ENCODE assay signal across 8 cellular contexts in the genomic region with DNA sequence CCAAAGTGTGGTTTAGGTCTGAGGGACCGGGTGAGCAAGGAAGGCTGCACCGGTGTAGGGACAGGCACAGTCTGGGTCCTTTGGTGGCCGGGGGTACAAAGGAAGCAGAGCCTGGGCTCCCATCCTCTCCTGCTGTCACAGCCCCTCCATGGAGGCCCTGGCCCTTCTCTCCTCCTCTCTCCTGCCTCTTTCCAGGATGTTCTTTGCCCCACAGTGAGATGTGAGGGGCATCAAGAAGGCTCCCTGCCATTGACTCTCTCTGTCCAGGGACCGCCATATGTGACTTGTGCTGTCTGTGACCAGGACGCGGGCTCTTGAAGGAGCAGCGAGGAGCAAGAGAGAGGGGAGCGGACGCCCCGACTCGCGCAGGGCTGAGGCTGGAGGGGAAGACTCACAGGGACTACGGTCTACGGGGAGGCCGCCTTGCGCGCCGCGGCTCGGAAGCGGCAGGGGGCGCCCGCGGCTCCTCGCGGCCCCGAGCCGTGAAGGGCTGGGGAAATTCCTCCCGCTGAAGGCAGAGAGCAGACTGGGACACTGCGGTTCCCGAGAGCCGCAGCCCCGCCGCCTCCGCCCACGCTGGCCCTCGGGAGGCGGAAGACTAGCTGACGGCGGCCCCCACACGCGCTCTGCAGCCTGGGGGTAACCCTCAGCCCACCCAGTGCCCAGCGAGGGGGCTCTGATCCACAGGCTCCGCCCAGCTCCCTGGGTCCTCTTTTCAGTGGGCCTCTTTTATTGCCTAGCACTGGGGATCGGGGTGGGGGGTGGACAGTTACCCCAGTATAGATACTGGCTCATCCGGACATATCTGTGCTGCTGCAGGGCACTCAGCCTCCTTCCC. TPM values are rescaled to one million over a fixed set of nuclear protein-coding genes. Genes with fewer than 3 reads are reported as not detected.
DNase-seq lines count a peak whose midpoint lies in the region; ATAC-seq lines count a peak whose summit lies in the region.

No MANE protein-coding gene starts in this region.

- no peaks in the 10 kb centered on the region for H3K79me1 ChIP-seq in neuronal stem cell (ENCODE audit: low read depth, low read length)

- peak; percentile 98 for ATAC-seq in GM21619 (IDR thresholded peaks at IDR 0.05; ENCODE audit: unreplicated experiment)

- peak overlapping the region; percentile 4 for H2BK120ac ChIP-seq in neuronal stem cell (ENCODE audit: low read depth, low read length)

- H3K4me3 Mint-ChIP-seq in IgD-negative memory B cell = peak overlapping the region in 3 of 4 donors; percentile 39 to 54 (median 51)

- DNase-seq in DMS79 (lab: John Stamatoyannopoulos, UW) (peak; percentile 40), RKO (ENCODE audit: low spot score) (peak; percentile 82), foreskin melanocyte (peak; percentile 72), neuronal stem cell (ENCODE audit: low spot score) (peak; percentile 68)
- DNase-seq in activated effector memory CD4-positive, alpha-beta T cell treated with Interleukin-2 at 50 U/mL for 16 hours = peak; percentile 66

- H3K27me3 Mint-ChIP-seq in IgD-negative memory B cell = peaks cover 8% of the 10 kb centered on the region

- peak overlapping the region; percentile 8 for H3K23ac ChIP-seq in neuronal stem cell (ENCODE audit: low read depth, low read length, poor library complexity)

- peak overlapping the region in 1 of 3 donors; percentile 18 for H3K27ac Mint-ChIP-seq in IgD-negative memory B cell

- H2BK12ac ChIP-seq in neuronal stem cell (ENCODE audit: low read length) = no peak overlapping the region

- H3K27ac ChIP-seq in neuronal stem cell (replicated peaks; ENCODE audit: low read length) (no peak overlapping the region), subcutaneous abdominal adipose tissue (ENCODE audit: low read depth, low read length) (no peak overlapping the region)

- peak overlapping the region; percentile 98 for H3K18ac ChIP-seq in neuronal stem cell (ENCODE audit: low read length)

- no peak overlapping the region for H4K91ac ChIP-seq in neuronal stem cell (ENCODE audit: low read depth, low read length, poor library complexity)

- H2AK5ac ChIP-seq in neuronal stem cell (ENCODE audit: low read depth, low read length) = no peak overlapping the region

- H3K36me3 ChIP-seq in neuronal stem cell (replicated peaks in 1 of 2; ENCODE audit: control insufficient read depth in 2 of 2, insufficient read depth in 2 of 2, low read length in 2 of 2) (no peaks in the 10 kb centered on the region), subcutaneous abdominal adipose tissue (ENCODE audit: control insufficient read depth in 5 of 5, insufficient read depth in 5 of 5, low read length in 5 of 5) (no peaks in the 10 kb centered on the region)

- WGBS in neuronal stem cell (ENCODE audit: extremely low coverage in 2 of 2, insufficient read length in 2 of 2, insufficient replicate concordance in 1 of 2), 2 donors = no CpG with 5 or more reads among the region's 46 CpGs

- peak overlapping the region; percentile 84 for H2BK15ac ChIP-seq in neuronal stem cell (ENCODE audit: low read length)

- H3K27me3 ChIP-seq in neuronal stem cell (ENCODE audit: control insufficient read depth in 3 of 3, insufficient read depth in 3 of 3, low read depth in 1 of 3, low read length in 3 of 3) = peaks cover 0 to 9% (median 0%) of the 10 kb centered on the region in 3 experiments
- H3K27me3 ChIP-seq in subcutaneous abdominal adipose tissue (ENCODE audit: control insufficient read depth in 5 of 5, insufficient read depth in 4 of 5, low read length in 5 of 5) = no peaks in the 10 kb centered on the region

- peak overlapping the region; percentile 59 for H3K4me2 ChIP-seq in neuronal stem cell (ENCODE audit: insufficient read depth, low read length, poor library complexity, severe bottlenecking)

- peaks cover 0 to 5% of the 10 kb centered on the region in 2 donors for H3K4me1 ChIP-seq in neuronal stem cell (ENCODE audit: control insufficient read depth in 2 of 2, insufficient read depth in 1 of 2, low read depth in 1 of 2, low read length in 2 of 2)
- H3K4me1 ChIP-seq in subcutaneous abdominal adipose tissue (ENCODE audit: control insufficient read depth in 5 of 5, insufficient read depth in 5 of 5, low read length in 5 of 5) = peaks cover 0 to 14% (median 4%) of the 10 kb centered on the region in 5 donors

- no peak overlapping the region for H3K14ac ChIP-seq in neuronal stem cell (ENCODE audit: low read length)

- H3K9me3 ChIP-seq in neuronal stem cell (replicated peaks in 1 of 2; ENCODE audit: control insufficient read depth in 2 of 2, insufficient read depth in 1 of 2, low read depth in 1 of 2, low read length in 2 of 2) (no peaks in the 10 kb centered on the region), subcutaneous abdominal adipose tissue (ENCODE audit: control insufficient read depth in 5 of 5, low read length in 5 of 5) (no peaks in the 10 kb centered on the region)

- H2BK5ac ChIP-seq in neuronal stem cell (ENCODE audit: low read length) = no peak overlapping the region

- H2AFZ ChIP-seq in neuronal stem cell (ENCODE audit: low read length) = peak overlapping the region; percentile 97

- peaks cover 0 to 3% (median 0%) of the 10 kb centered on the region in 3 donors for H3K9me3 Mint-ChIP-seq in IgD-negative memory B cell

- no peak overlapping the region for H3K4ac ChIP-seq in neuronal stem cell (ENCODE audit: low read length)

- H3K9ac ChIP-seq in neuronal stem cell (ENCODE audit: low read depth, low read length, poor library complexity) (peak overlapping the region; percentile 80), subcutaneous abdominal adipose tissue (ENCODE audit: low read length in 5 of 5) (peak overlapping the region in 4 of 5 donors; percentile 17 to 66 (median 60))

- H3K36me3 Mint-ChIP-seq in IgD-negative memory B cell = no peaks in the 10 kb centered on the region

- no peak overlapping the region for H4K8ac ChIP-seq in neuronal stem cell (ENCODE audit: low read depth, low read length)

- H3K4me3 ChIP-seq in neuronal stem cell (ENCODE audit: low read length in 2 of 2) (peak overlapping the region; percentile 29 to 71), subcutaneous abdominal adipose tissue (ENCODE audit: low read depth in 1 of 5, low read length in 5 of 5) (peak overlapping the region; percentile 47 to 70 (median 59))

- peaks cover 0 to 3% (median 3%) of the 10 kb centered on the region in 3 donors for H3K4me1 Mint-ChIP-seq in IgD-negative memory B cell

RNA-seq across cellular contexts. Expression of gene MAB21L3, which starts 40.8 kb away (rescaled TPM):
- polyA plus RNA-seq in IgD-negative memory B cell = not detected
- not detected for polyA plus RNA-seq in neuronal stem cell (2013, experiment 1 of 2)
- polyA plus RNA-seq in neuronal stem cell (2013, experiment 2 of 2) = not detected
